ENCODE assay signal across 10 cellular contexts in genomic region chrX:32448945-32449344, GRCh38.
DNase-seq lines count a peak whose midpoint lies in the region; ATAC-seq, FAIRE-seq and TF ChIP-seq lines count a peak whose summit lies in the region.
"Had no signal": no experiment of that assay in that cellular context is flagged by ENCODE, and none has a peak within 500 bp of the region (broad histone marks: within the 10 kb centered on the region; RNA-seq: fewer than 3 reads in every experiment).

No MANE protein-coding gene starts in this region.

- no peaks in the 10 kb centered on the region for H3K27me3 ChIP-seq in CD4-positive, CD25-positive, alpha-beta regulatory T cell (ENCODE audit: control insufficient read depth, insufficient read depth, low read length)
- no peaks in the 10 kb centered on the region for H3K27me3 ChIP-seq in left ventricle myocardium inferior (ENCODE audit: low read depth)

- no peaks in the 10 kb centered on the region for H3K27me3 Mint-ChIP-seq in CD4-positive, CD25-positive, alpha-beta regulatory T cell

- no peak for FAIRE-seq in GM19239 (lab: Jason Lieb, UNC)

- peak overlapping the region; percentile 58 for H3K4me3 ChIP-seq in CD4-positive, CD25-positive, alpha-beta regulatory T cell (ENCODE audit: low read depth, low read length)
- H3K4me3 ChIP-seq in left ventricle myocardium inferior, result no peak overlapping the region
- H3K4me3 ChIP-seq: dorsolateral prefrontal cortex had no signal

- peak in 1 of 3 donors; percentile 38 for DNase-seq in CD4-positive, CD25-positive, alpha-beta regulatory T cell
- DNase-seq in NAMALWA (ENCODE audit: low spot score) (peak; percentile 7), GM19239 (ENCODE audit: insufficient read length, low spot score) (no peak), left ventricle myocardium inferior (no peak)
- DNase-seq in central memory CD4-positive, alpha-beta T cell, result no peak
- DNase-seq: activated CD8-positive, alpha-beta memory T cell treated with anti-CD3 and anti-CD28 coated beads for 24 hours; dorsolateral prefrontal cortex had no signal

- peak overlapping the region; percentile 19 for H3K27ac ChIP-seq in CD4-positive, CD25-positive, alpha-beta regulatory T cell (ENCODE audit: insufficient read depth, low read length, poor library complexity, severe bottlenecking)
- H3K27ac ChIP-seq in left ventricle myocardium inferior (replicated peaks), result no peak overlapping the region
- H3K27ac ChIP-seq: dorsolateral prefrontal cortex had no signal

- TF ChIP-seq CTCF in left ventricle myocardium inferior (IDR thresholded peaks at IDR 0.05; ENCODE audit: borderline replicate concordance), result no peak

- H3K27ac Mint-ChIP-seq in CD4-positive, CD25-positive, alpha-beta regulatory T cell, result peak overlapping the region; percentile 43 to 75 (median 71)

- H3K4me1 Mint-ChIP-seq in CD4-positive, CD25-positive, alpha-beta regulatory T cell, result peaks cover 0 to 52% (median 9%) of the 10 kb centered on the region in 4 donors

- intact Hi-C loops in left ventricle myocardium inferior (cut with micrococcal nuclease), result no loop called here

- no peaks in the 10 kb centered on the region for H3K36me3 Mint-ChIP-seq in CD4-positive, CD25-positive, alpha-beta regulatory T cell

- peaks cover 0 to 6% (median 0%) of the 10 kb centered on the region in 7 donors for H3K9me3 Mint-ChIP-seq in CD4-positive, CD25-positive, alpha-beta regulatory T cell

- H3K36me3 ChIP-seq in CD4-positive, CD25-positive, alpha-beta regulatory T cell (ENCODE audit: control insufficient read depth, insufficient read depth, low read length), result no peaks in the 10 kb centered on the region
- no peaks in the 10 kb centered on the region for H3K36me3 ChIP-seq in left ventricle myocardium inferior

- H3K4me3 Mint-ChIP-seq in CD4-positive, CD25-positive, alpha-beta regulatory T cell, result peak overlapping the region in 3 of 4 donors; percentile 54 to 70 (median 54)

- no peaks in the 10 kb centered on the region for H3K9me3 ChIP-seq in CD4-positive, CD25-positive, alpha-beta regulatory T cell (ENCODE audit: control insufficient read depth in 2 of 2, low read length in 2 of 2)
- no peaks in the 10 kb centered on the region for H3K9me3 ChIP-seq in left ventricle myocardium inferior (replicated peaks)

- H3K4me1 ChIP-seq in CD4-positive, CD25-positive, alpha-beta regulatory T cell (ENCODE audit: control insufficient read depth, insufficient read depth, low read length, poor library complexity, severe bottlenecking), result no peaks in the 10 kb centered on the region
- no peaks in the 10 kb centered on the region for H3K4me1 ChIP-seq in left ventricle myocardium inferior

- no peak for ATAC-seq in CD4-positive, CD25-positive, alpha-beta regulatory T cell (ENCODE audit: low read depth in 2 of 2)
- ATAC-seq in GM19324 (IDR thresholded peaks at IDR 0.05; ENCODE audit: low FRiP score, unreplicated experiment), result peak; percentile 58
- peak; percentile 65 for ATAC-seq in HG02943 (IDR thresholded peaks at IDR 0.05; ENCODE audit: low read depth, unreplicated experiment)
- no peak for ATAC-seq in HG02588 (IDR thresholded peaks at IDR 0.05; ENCODE audit: unreplicated experiment)

Comparison
In these comparisons a context has a peak if more than half of its experiments do, and no peak if none do; other contexts are left out.
1. ATAC-seq: peak in GM19324 (single experiment) and HG02943 (single experiment); none in CD4-positive, CD25-positive, alpha-beta regulatory T cell (0 of 2) and HG02588 (single experiment).